In the genomic region with DNA sequence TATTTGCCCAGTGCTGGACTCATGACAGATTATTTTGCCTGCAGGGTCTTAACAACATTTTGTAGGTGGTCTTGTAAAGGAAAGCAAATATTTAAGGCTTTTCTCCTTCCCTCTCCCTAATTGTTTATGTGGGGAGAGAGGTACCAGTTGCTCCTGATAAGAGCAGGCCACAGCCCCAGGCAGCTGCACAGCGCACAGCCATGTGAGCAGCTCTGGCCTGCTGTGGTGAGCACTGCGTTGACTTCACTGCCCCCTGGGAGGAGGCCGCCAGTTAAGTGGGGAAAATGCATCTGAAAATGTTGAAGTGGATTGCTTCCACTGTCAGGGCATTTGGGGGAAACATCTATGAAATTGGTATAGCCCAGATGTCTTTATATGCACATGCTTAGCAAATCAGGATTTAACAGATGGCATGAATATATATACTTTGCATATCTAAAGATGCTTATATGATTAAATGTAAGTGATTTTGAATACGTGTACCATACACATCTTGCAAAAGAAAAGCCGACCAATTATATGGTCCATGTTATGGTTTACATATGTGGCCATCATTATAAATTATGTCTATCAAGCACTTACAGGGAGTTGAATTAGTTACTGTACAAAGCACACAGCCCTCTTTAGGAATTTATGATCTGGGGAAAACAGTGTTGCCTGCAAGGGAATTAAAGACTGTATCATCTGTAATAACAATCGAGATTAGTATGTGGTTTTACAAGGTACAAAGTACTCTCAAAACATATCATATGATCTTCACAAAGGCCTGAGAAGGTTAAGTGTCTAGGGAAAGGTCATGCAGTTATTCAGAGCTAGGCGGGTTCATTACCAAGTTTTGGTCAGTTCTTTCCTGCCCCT, we compare ENCODE assay signal across 1 cellular context.
TF ChIP-seq lines count a peak whose summit lies in the region.

No MANE protein-coding gene starts in this region.

TF ChIP-seq in HEK293, 187 proteins besides CTCF, POLR2A, EP300 and RAD21 (continued from another document and continues in another):
- TF ChIP-seq, protein P1, sequence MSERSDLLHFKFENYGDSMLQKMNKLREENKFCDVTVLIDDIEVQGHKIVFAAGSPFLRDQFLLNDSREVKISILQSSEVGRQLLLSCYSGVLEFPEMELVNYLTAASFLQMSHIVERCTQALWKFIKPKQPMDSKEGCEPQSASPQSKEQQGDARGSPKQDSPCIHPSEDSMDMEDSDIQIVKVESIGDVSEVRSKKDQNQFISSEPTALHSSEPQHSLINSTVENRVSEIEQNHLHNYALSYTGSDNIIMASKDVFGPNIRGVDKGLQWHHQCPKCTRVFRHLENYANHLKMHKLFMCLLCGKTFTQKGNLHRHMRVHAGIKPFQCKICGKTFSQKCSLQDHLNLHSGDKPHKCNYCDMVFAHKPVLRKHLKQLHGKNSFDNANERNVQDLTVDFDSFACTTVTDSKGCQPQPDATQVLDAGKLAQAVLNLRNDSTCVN (tag by site-specific recombination; optimal IDR thresholded peaks at IDR 0.05): peak; percentile 19
- TF ChIP-seq ZNF677 (tag by site-specific recombination; IDR thresholded peaks at IDR 0.05) (no peak), ZNF596 (tag by site-specific recombination; IDR thresholded peaks at IDR 0.05) (0 out of 2 replicates have a peak, but pooled peaks have one; percentile 53), OSR2 (tag by site-specific recombination; IDR thresholded peaks at IDR 0.05) (peak; percentile 78), ZNF561 (tag by site-specific recombination; IDR thresholded peaks at IDR 0.05; ENCODE audit: borderline replicate concordance) (peak; percentile 82; the same call in 1 of the 2 replicates), ZNF335 (tag by site-specific recombination; conservative IDR thresholded peaks at IDR 0.05) (peak; percentile 58; the same call in 1 of the 2 replicates), ZNF266 (tag by site-specific recombination; IDR thresholded peaks at IDR 0.05; ENCODE audit: low read depth) (no peak), ZNF366 (tag by site-specific recombination; conservative IDR thresholded peaks at IDR 0.05) (0 out of 2 replicates have a peak, but pooled peaks have one; percentile 36), ZNF48 (tag by site-specific recombination; IDR thresholded peaks at IDR 0.05) (no peak), HOXD13 (CRISPR knock-in tag; IDR thresholded peaks at IDR 0.05; ENCODE audit: borderline replicate concordance) (no peak), ZNF843 (tag by site-specific recombination; IDR thresholded peaks at IDR 0.05) (peak; percentile 39), ZIC2 (tag by site-specific recombination; IDR thresholded peaks at IDR 0.05) (peak; percentile 99), ZFHX2 (tag by site-specific recombination; conservative IDR thresholded peaks at IDR 0.05) (0 out of 2 replicates have a peak, but pooled peaks have one; percentile 33), ZNF394 (tag by site-specific recombination; IDR thresholded peaks at IDR 0.05; ENCODE audit: borderline replicate concordance) (peak; percentile 65; the same call in 1 of the 2 replicates), ZNF837 (tag by site-specific recombination; IDR thresholded peaks at IDR 0.05) (no peak), TCF7L2 (IDR thresholded peaks at IDR 0.05; ENCODE audit: borderline replicate concordance, low read depth, low read length) (peak; percentile 23; the same call in 1 of the 2 replicates), MZF1 (tag by site-specific recombination; IDR thresholded peaks at IDR 0.05; ENCODE audit: borderline replicate concordance) (0 out of 2 replicates have a peak, but pooled peaks have one; percentile 14), GLIS2 (tag by site-specific recombination; IDR thresholded peaks at IDR 0.05) (peak; percentile 68; the same call in 1 of the 2 replicates), IKZF3 (tag by site-specific recombination; IDR thresholded peaks at IDR 0.05) (peak; percentile 44), ZNF501 (tag by site-specific recombination; IDR thresholded peaks at IDR 0.05) (0 out of 2 replicates have a peak, but pooled peaks have one; percentile 40), ZNF341 (tag by site-specific recombination; IDR thresholded peaks at IDR 0.05; ENCODE audit: low read depth) (0 out of 2 replicates have a peak, but pooled peaks have one; percentile 11), ZNF10 (tag by site-specific recombination; IDR thresholded peaks at IDR 0.05) (no peak), ZNF140 (tag by site-specific recombination; IDR thresholded peaks at IDR 0.05) (no peak), ZNF202 (tag by site-specific recombination; IDR thresholded peaks at IDR 0.05; ENCODE audit: borderline replicate concordance) (no peak), ZNF132 (tag by site-specific recombination; IDR thresholded peaks at IDR 0.05; ENCODE audit: borderline replicate concordance) (0 out of 2 replicates have a peak, but pooled peaks have one; percentile 26), ZXDB (tag by site-specific recombination; IDR thresholded peaks at IDR 0.05) (peak; percentile 25; the same call in 1 of the 2 replicates), ZNF24 (tag by site-specific recombination; IDR thresholded peaks at IDR 0.05) (0 out of 2 replicates have a peak, but pooled peaks have one; percentile 8), KLF10 (tag by site-specific recombination; IDR thresholded peaks at IDR 0.05) (peak; percentile 17; the same call in 1 of the 2 replicates), FEZF1 (tag by site-specific recombination; IDR thresholded peaks at IDR 0.05) (peak; percentile 99), ZBTB8A (tag by site-specific recombination; IDR thresholded peaks at IDR 0.05) (peak; percentile 28; the same call in 1 of the 2 replicates), SCRT1 (tag by site-specific recombination; IDR thresholded peaks at IDR 0.05; ENCODE audit: borderline replicate concordance) (peak; percentile 95), KLF1 (tag by site-specific recombination; IDR thresholded peaks at IDR 0.05) (peak; percentile 41; the same call in 1 of the 2 replicates), ZNF423 (tag by site-specific recombination; IDR thresholded peaks at IDR 0.05) (0 out of 2 replicates have a peak, but pooled peaks have one; percentile 3), SCRT2 (tag by site-specific recombination; IDR thresholded peaks at IDR 0.05) (peak; percentile 98), ZSCAN30 (tag by site-specific recombination; IDR thresholded peaks at IDR 0.05) (peak; percentile 91), ZNF747 (tag by site-specific recombination; IDR thresholded peaks at IDR 0.05) (no peak)
- TF ChIP-seq, protein P2, sequence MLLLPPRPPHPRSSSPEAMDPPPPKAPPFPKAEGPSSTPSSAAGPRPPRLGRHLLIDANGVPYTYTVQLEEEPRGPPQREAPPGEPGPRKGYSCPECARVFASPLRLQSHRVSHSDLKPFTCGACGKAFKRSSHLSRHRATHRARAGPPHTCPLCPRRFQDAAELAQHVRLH (tag by site-specific recombination; IDR thresholded peaks at IDR 0.05): 0 out of 2 replicates have a peak, but pooled peaks have one; percentile 51
- TF ChIP-seq, protein P3, sequence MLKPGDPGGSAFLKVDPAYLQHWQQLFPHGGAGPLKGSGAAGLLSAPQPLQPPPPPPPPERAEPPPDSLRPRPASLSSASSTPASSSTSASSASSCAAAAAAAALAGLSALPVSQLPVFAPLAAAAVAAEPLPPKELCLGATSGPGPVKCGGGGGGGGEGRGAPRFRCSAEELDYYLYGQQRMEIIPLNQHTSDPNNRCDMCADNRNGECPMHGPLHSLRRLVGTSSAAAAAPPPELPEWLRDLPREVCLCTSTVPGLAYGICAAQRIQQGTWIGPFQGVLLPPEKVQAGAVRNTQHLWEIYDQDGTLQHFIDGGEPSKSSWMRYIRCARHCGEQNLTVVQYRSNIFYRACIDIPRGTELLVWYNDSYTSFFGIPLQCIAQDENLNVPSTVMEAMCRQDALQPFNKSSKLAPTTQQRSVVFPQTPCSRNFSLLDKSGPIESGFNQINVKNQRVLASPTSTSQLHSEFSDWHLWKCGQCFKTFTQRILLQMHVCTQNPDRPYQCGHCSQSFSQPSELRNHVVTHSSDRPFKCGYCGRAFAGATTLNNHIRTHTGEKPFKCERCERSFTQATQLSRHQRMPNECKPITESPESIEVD (tag by site-specific recombination; IDR thresholded peaks at IDR 0.05): peak; percentile 84
- TF ChIP-seq, protein P4, sequence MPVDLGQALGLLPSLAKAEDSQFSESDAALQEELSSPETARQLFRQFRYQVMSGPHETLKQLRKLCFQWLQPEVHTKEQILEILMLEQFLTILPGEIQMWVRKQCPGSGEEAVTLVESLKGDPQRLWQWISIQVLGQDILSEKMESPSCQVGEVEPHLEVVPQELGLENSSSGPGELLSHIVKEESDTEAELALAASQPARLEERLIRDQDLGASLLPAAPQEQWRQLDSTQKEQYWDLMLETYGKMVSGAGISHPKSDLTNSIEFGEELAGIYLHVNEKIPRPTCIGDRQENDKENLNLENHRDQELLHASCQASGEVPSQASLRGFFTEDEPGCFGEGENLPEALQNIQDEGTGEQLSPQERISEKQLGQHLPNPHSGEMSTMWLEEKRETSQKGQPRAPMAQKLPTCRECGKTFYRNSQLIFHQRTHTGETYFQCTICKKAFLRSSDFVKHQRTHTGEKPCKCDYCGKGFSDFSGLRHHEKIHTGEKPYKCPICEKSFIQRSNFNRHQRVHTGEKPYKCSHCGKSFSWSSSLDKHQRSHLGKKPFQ (tag by site-specific recombination; IDR thresholded peaks at IDR 0.05): peak; percentile 64
- TF ChIP-seq, protein P5, sequence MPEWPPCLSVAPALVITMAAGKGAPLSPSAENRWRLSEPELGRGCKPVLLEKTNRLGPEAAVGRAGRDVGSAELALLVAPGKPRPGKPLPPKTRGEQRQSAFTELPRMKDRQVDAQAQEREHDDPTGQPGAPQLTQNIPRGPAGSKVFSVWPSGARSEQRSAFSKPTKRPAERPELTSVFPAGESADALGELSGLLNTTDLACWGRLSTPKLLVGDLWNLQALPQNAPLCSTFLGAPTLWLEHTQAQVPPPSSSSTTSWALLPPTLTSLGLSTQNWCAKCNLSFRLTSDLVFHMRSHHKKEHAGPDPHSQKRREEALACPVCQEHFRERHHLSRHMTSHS (tag by site-specific recombination; IDR thresholded peaks at IDR 0.05): no peak
- TF ChIP-seq, protein P6, sequence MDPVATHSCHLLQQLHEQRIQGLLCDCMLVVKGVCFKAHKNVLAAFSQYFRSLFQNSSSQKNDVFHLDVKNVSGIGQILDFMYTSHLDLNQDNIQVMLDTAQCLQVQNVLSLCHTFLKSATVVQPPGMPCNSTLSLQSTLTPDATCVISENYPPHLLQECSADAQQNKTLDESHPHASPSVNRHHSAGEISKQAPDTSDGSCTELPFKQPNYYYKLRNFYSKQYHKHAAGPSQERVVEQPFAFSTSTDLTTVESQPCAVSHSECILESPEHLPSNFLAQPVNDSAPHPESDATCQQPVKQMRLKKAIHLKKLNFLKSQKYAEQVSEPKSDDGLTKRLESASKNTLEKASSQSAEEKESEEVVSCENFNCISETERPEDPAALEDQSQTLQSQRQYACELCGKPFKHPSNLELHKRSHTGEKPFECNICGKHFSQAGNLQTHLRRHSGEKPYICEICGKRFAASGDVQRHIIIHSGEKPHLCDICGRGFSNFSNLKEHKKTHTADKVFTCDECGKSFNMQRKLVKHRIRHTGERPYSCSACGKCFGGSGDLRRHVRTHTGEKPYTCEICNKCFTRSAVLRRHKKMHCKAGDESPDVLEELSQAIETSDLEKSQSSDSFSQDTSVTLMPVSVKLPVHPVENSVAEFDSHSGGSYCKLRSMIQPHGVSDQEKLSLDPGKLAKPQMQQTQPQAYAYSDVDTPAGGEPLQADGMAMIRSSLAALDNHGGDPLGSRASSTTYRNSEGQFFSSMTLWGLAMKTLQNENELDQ (tag by site-specific recombination; IDR thresholded peaks at IDR 0.05; ENCODE audit: low read depth): no peak
- TF ChIP-seq, protein P7, sequence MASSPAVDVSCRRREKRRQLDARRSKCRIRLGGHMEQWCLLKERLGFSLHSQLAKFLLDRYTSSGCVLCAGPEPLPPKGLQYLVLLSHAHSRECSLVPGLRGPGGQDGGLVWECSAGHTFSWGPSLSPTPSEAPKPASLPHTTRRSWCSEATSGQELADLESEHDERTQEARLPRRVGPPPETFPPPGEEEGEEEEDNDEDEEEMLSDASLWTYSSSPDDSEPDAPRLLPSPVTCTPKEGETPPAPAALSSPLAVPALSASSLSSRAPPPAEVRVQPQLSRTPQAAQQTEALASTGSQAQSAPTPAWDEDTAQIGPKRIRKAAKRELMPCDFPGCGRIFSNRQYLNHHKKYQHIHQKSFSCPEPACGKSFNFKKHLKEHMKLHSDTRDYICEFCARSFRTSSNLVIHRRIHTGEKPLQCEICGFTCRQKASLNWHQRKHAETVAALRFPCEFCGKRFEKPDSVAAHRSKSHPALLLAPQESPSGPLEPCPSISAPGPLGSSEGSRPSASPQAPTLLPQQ (tag by site-specific recombination; IDR thresholded peaks at IDR 0.05): 0 out of 2 replicates have a peak, but pooled peaks have one; percentile 37
- TF ChIP-seq, protein P8, sequence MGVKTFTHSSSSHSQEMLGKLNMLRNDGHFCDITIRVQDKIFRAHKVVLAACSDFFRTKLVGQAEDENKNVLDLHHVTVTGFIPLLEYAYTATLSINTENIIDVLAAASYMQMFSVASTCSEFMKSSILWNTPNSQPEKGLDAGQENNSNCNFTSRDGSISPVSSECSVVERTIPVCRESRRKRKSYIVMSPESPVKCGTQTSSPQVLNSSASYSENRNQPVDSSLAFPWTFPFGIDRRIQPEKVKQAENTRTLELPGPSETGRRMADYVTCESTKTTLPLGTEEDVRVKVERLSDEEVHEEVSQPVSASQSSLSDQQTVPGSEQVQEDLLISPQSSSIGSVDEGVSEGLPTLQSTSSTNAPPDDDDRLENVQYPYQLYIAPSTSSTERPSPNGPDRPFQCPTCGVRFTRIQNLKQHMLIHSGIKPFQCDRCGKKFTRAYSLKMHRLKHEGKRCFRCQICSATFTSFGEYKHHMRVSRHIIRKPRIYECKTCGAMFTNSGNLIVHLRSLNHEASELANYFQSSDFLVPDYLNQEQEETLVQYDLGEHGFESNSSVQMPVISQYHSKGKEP (tag by site-specific recombination; IDR thresholded peaks at IDR 0.05): peak; percentile 91
- TF ChIP-seq, protein P9, sequence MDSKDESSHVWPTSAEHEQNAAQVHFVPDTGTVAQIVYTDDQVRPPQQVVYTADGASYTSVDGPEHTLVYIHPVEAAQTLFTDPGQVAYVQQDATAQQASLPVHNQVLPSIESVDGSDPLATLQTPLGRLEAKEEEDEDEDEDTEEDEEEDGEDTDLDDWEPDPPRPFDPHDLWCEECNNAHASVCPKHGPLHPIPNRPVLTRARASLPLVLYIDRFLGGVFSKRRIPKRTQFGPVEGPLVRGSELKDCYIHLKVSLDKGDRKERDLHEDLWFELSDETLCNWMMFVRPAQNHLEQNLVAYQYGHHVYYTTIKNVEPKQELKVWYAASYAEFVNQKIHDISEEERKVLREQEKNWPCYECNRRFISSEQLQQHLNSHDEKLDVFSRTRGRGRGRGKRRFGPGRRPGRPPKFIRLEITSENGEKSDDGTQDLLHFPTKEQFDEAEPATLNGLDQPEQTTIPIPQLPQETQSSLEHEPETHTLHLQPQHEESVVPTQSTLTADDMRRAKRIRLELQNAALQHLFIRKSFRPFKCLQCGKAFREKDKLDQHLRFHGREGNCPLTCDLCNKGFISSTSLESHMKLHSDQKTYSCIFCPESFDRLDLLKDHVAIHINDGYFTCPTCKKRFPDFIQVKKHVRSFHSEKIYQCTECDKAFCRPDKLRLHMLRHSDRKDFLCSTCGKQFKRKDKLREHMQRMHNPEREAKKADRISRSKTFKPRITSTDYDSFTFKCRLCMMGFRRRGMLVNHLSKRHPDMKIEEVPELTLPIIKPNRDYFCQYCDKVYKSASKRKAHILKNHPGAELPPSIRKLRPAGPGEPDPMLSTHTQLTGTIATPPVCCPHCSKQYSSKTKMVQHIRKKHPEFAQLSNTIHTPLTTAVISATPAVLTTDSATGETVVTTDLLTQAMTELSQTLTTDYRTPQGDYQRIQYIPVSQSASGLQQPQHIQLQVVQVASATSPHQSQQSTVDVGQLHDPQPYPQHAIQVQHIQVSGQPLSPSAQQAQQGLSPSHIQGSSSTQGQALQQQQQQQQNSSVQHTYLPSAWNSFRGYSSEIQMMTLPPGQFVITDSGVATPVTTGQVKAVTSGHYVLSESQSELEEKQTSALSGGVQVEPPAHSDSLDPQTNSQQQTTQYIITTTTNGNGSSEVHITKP (tag by site-specific recombination; IDR thresholded peaks at IDR 0.05): peak; percentile 97
